Comparison of ENCODE assay signal across 8 cellular contexts in the genomic region with DNA sequence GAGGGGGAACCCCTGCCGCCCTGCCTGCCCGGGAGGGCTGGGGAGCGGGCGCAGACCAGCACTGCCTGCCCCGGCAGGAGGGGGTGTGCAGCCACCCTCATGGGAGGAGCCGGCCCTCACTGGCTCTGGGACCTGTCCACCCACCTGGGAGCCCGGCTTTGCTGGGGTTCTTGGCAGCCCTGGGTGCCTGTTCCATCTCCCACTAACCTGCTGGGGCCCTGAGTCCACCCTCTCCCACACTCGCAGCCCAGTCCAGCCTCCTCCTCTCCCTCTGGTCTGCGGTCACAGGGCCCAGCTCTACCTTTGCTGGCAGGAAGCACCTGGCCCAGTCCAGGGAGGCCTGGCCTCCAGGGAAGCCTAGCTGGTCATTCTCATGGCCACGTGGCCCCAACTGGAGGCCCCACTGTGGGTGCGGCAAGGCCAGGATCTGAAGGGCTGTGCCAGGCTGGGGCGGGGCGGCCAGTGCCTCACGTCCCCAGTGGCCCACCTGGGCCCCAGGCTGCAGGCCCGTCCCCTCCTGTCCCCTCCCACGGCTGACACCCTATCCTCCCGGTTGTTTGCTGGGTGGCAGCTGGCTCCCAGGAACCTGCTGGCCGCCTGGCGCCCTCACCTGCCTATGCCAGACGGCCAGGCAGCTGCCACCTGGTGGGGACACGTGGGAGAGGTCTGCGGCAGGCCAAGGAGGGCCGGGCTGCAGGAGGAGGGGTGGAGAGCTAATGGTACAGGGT. TPM values are rescaled to one million over a fixed set of nuclear protein-coding genes. Genes with fewer than 3 reads are reported as not detected.
A peak's percentile ranks its signal among the peaks of the same experiment; 100 is the strongest.
DNase-seq lines count a peak whose midpoint lies in the region; ATAC-seq, FAIRE-seq and TF ChIP-seq lines count a peak whose summit lies in the region.

A gene (minus strand): TSS at position 393 of the 728 bp plus-strand sequence. CDS start 721 bp downstream, outside the sequence.

- H2BK5ac ChIP-seq in H1 (ENCODE audit: low read depth, low read length), result peak within 1 kb of the TSS; percentile 91; the same call in 1 of the 2 replicates

- H3F3A ChIP-seq in neural cell (ENCODE audit: insufficient read depth, low read length, poor library complexity, severe bottlenecking), result no peaks in the 10 kb centered on the region

- 61% methylated on average over 18 of the region's 23 CpGs; no CpG with 5 or more reads in 1 of the 2 experiments for WGBS in H1 (ENCODE audit: extremely low coverage in 1 of 2, insufficient coverage in 1 of 2, insufficient read length in 1 of 2, insufficient replicate concordance in 2 of 2, low coverage in 1 of 2, low lambda C conversion rate in 2 of 2, missing lambda C conversion rate in 1 of 2), 2 experiments

- ATAC-seq in GM18505 (IDR thresholded peaks at IDR 0.05; ENCODE audit: unreplicated experiment) (no peak), HG02973 (IDR thresholded peaks at IDR 0.05; ENCODE audit: unreplicated experiment) (no peak), GM21619 (IDR thresholded peaks at IDR 0.05; ENCODE audit: unreplicated experiment) (no peak)

- H3K4me3 ChIP-seq in H1 (ENCODE audit: extremely low read depth in 1 of 4, insufficient read depth in 2 of 4, low read depth in 3 of 4, low read length in 4 of 4) (no peak within 1 kb of the TSS), neural cell (ENCODE audit: low read length) (no peak within 1 kb of the TSS)

- H3K56ac ChIP-seq in H1 (replicated peaks; ENCODE audit: insufficient read length, low read depth, low read length), result peak within 1 kb of the TSS; percentile 25

- FAIRE-seq in H1 (lab: Jason Lieb, UNC), result no peak

- peaks cover 0 to 14% (median 10%) of the 10 kb centered on the region in 4 experiments; a peak in 6 of 7 replicates for H3K4me1 ChIP-seq in H1 (replicated peaks in 1 of 4; ENCODE audit: control insufficient read depth in 3 of 4, insufficient read depth in 4 of 4, low read length in 3 of 4)

- H3K27ac ChIP-seq in VCaP (peak within 1 kb of the TSS; percentile 88), H1 (ENCODE audit: low read depth, low read length) (no peak within 1 kb of the TSS), neural cell (ENCODE audit: low read length) (no peak within 1 kb of the TSS)

- no peaks in the 10 kb centered on the region for H3K9me2 ChIP-seq in neural cell (ENCODE audit: insufficient read depth, low read length)

- no peaks in the 10 kb centered on the region for H3K79me1 ChIP-seq in H1 (ENCODE audit: low read depth, low read length)

- H2BK15ac ChIP-seq in H1 (ENCODE audit: low read length), result peak within 1 kb of the TSS; percentile 99; the same call in 1 of the 2 replicates

- H3K23ac ChIP-seq in H1 (ENCODE audit: insufficient read length), result no peak within 1 kb of the TSS

- DNase-seq in GM10266 (ENCODE audit: extremely low spot score) (no peak), NCI-H1417 (lab: John Stamatoyannopoulos, UW) (peak; percentile 94 to 98 (median 97)), H1 (ENCODE audit: low read depth in 1 of 2, low spot score in 2 of 2) (peak in 1 of 2 experiments; percentile 79)

- H3K14ac ChIP-seq in H1 (ENCODE audit: insufficient read length), result no peak within 1 kb of the TSS

- TF ChIP-seq CTCF in GM10266 (IDR thresholded peaks at IDR 0.05; ENCODE audit: control insufficient read depth, insufficient read depth, low read depth, missing control alignments) (peak; percentile 40), VCaP (conservative IDR thresholded peaks at IDR 0.05) (peak; percentile 89), H1 (IDR thresholded peaks at IDR 0.05; ENCODE audit: control extremely low read depth in 1 of 3, insufficient read depth in 1 of 3, low read depth in 1 of 3, low read length in 3 of 3) (peak in 2 of 3 experiments; percentile 74 to 95; a peak in 3 of 4 replicates), neural cell (IDR thresholded peaks at IDR 0.05; ENCODE audit: poor library complexity, severe bottlenecking) (peak; percentile 54)

- peak within 1 kb of the TSS; percentile 84; the same call in 1 of the 2 replicates for H2BK12ac ChIP-seq in H1 (ENCODE audit: low read depth, low read length)

- CTCF ChIA-PET in H1 (lab: Charles Lee; ENCODE audit: partially characterized antibody), result interaction anchor here (0.7 to 3.5 kb wide), 25 partner anchors 9 to 485 kb away, joined by 3 to 15 read pairs (median 4); a partner anchor contains a TSS

- H3K27me3 ChIP-seq in H1 (replicated peaks in 1 of 4; ENCODE audit: control insufficient read depth in 3 of 4, extremely low read depth in 1 of 4, insufficient read depth in 3 of 4, low read length in 3 of 4), result no peaks in the 10 kb centered on the region
- no peaks in the 10 kb centered on the region for H3K27me3 ChIP-seq in neural cell (ENCODE audit: insufficient read depth, low read depth, low read length)

- H3K9me3 ChIP-seq in H1 (ENCODE audit: insufficient read depth in 2 of 2, low read depth in 1 of 2, low read length in 1 of 2) (no peaks in the 10 kb centered on the region), neural cell (ENCODE audit: low read length) (no peaks in the 10 kb centered on the region)

- POLR2A ChIA-PET in H1 (lab: Charles Lee; ENCODE audit: partially characterized antibody), result interaction anchor here (0.7 to 1.8 kb wide), 8 partner anchors 8 to 90 kb away, joined by 3 to 5 read pairs (median 3); no protein-coding TSS in a partner anchor

- peak within 1 kb of the TSS; percentile 96 for H2BK120ac ChIP-seq in H1 (replicated peaks; ENCODE audit: low read depth, low read length)

- peak within 1 kb of the TSS; percentile 45; the same call in 1 of the 2 replicates for H2AK5ac ChIP-seq in H1 (ENCODE audit: low read depth, low read length)

- H3K4me2 ChIP-seq in H1 (ENCODE audit: insufficient read depth in 1 of 2, low read depth in 2 of 2, low read length in 2 of 2) (peak within 1 kb of the TSS in 1 of 2 experiments; percentile 43; a peak in 2 of 4 replicates), neural cell (ENCODE audit: low read length) (no peak within 1 kb of the TSS)

- peak within 1 kb of the TSS; percentile 87 for H3K4ac ChIP-seq in H1 (replicated peaks; ENCODE audit: insufficient read length, low read depth, low read length)

- TF ChIP-seq POLR2A in H1 (IDR thresholded peaks at IDR 0.05; ENCODE audit: control extremely low read depth in 1 of 2, low read depth in 2 of 2, low read length in 2 of 2) (no peak), GM18505 (IDR thresholded peaks at IDR 0.05; ENCODE audit: borderline replicate concordance, extremely low read depth, insufficient read depth, insufficient read length) (no peak)

- no peak within 1 kb of the TSS for H2AFZ ChIP-seq in H1 (ENCODE audit: low read length)
- H2AFZ ChIP-seq in neural cell (ENCODE audit: low read depth, low read length), result no peak within 1 kb of the TSS

- H3K9ac ChIP-seq in H1 (replicated peaks in 1 of 4; ENCODE audit: extremely low read depth in 1 of 4, low read depth in 3 of 4, low read length in 3 of 4) (no peak within 1 kb of the TSS; a peak in 1 of 7 replicates), neural cell (ENCODE audit: low read length) (peak within 1 kb of the TSS; percentile 20)

- H3K18ac ChIP-seq in H1 (ENCODE audit: extremely low read depth, low read length), result peak within 1 kb of the TSS; percentile 90

- H3K79me2 ChIP-seq in H1 (ENCODE audit: control insufficient read depth in 1 of 2, insufficient read depth in 2 of 2, low read length in 2 of 2), result no peaks in the 10 kb centered on the region
- no peaks in the 10 kb centered on the region for H3K79me2 ChIP-seq in neural cell (replicated peaks; ENCODE audit: insufficient read depth, low read length)

- H3K36me3 ChIP-seq in H1 (ENCODE audit: control insufficient read depth in 2 of 4, insufficient read depth in 4 of 4, low read length in 3 of 4) (no peaks in the 10 kb centered on the region), neural cell (ENCODE audit: insufficient read depth, low read length) (no peaks in the 10 kb centered on the region)

- no peaks in the 10 kb centered on the region for H3K23me2 ChIP-seq in H1 (ENCODE audit: low read depth, low read length)

- TF ChIP-seq EP300 in H1 (IDR thresholded peaks at IDR 0.05; ENCODE audit: borderline replicate concordance in 1 of 2, low read depth in 2 of 2, low read length in 2 of 2), result no peak
- no peak for TF ChIP-seq EP300 in neural cell (conservative IDR thresholded peaks at IDR 0.05; ENCODE audit: poor library complexity, severe bottlenecking)

- H4K5ac ChIP-seq in H1 (ENCODE audit: insufficient read length, low read depth, low read length), result peak within 1 kb of the TSS; percentile 71

- H4K8ac ChIP-seq in H1 (ENCODE audit: extremely low read depth, insufficient read depth, low read length), result peak within 1 kb of the TSS; percentile 89

- peak within 1 kb of the TSS; percentile 96 for H4K91ac ChIP-seq in H1 (replicated peaks; ENCODE audit: insufficient read length, low read length)

- H2BK20ac ChIP-seq in H1 (ENCODE audit: low read length), result peak within 1 kb of the TSS; percentile 80; the same call in 1 of the 2 replicates

- peak; percentile 43 to 70 for TF ChIP-seq RAD21 in H1 (IDR thresholded peaks at IDR 0.05 in 1 of 2, conservative IDR thresholded peaks at IDR 0.05 in 1 of 2; ENCODE audit: low read depth in 2 of 2, low read length in 2 of 2)
- peak; percentile 14 for TF ChIP-seq RAD21 in neural cell (conservative IDR thresholded peaks at IDR 0.05)

- H4K20me1 ChIP-seq in H1 (replicated peaks in 1 of 2; ENCODE audit: control insufficient read depth in 1 of 2, insufficient read depth in 2 of 2, low read length in 2 of 2) (no peaks in the 10 kb centered on the region), neural cell (ENCODE audit: insufficient read depth) (no peaks in the 10 kb centered on the region)

TF ChIP-seq in neural cell, 6 proteins besides CTCF, POLR2A, EP300 and RAD21 (continues in another document):
- no peak for TF ChIP-seq TAF1 (IDR thresholded peaks at IDR 0.05; ENCODE audit: low read depth)
- TF ChIP-seq POLR2AphosphoS5 (IDR thresholded peaks at IDR 0.05), result no peak
- no peak for TF ChIP-seq MXI1 (conservative IDR thresholded peaks at IDR 0.05; ENCODE audit: poor library complexity, severe bottlenecking)

RNA-seq across cellular contexts. Expression of the gene that starts here (rescaled TPM):
- total RNA-seq in H1 (2021; fragmentation: NEBNext Ultra II Directional; extraction: Animal tissue kit (Norgen Biotek cat#: 25700)), result 1.5 and 1.8 TPM in 2 replicates
- polyA plus RNA-seq in H1 (2011; rRNA removed) (2.1 and 3.0 TPM in 2 replicates), neural cell (0.12 TPM in 1 of 2 replicates, not detected in the other)
- 2.0 TPM for polyA plus RNA-seq in H1 (2011; cell fraction: cytosol; rRNA removed)
- 11.1 TPM for polyA plus RNA-seq in H1 (2011; cell fraction: nucleus; rRNA removed)
- polyA plus RNA-seq in H1 (2012, experiment 1 of 2), result 1.0 to 1.7 TPM (median 1.3 TPM) in 4 replicates
- polyA plus RNA-seq in H1 (2012, experiment 2 of 2), result 0.89 TPM
- polyA plus RNA-seq in H1 (2013, experiment 1 of 2), result 1.6 TPM
- 1.3 TPM for polyA plus RNA-seq in H1 (2013, experiment 2 of 2)
- polyA minus RNA-seq in H1 (2011; rRNA and poly(A)+ RNA removed), result 1.5 and 2.9 TPM in 2 replicates
- 2.5 TPM for polyA minus RNA-seq in H1 (2011; cell fraction: cytosol; rRNA and poly(A)+ RNA removed)
- polyA minus RNA-seq in H1 (2011; cell fraction: nucleus; rRNA and poly(A)+ RNA removed), result 5.4 TPM
- polyA minus RNA-seq in neural cell, result not detected in 2 replicates
